ENCODE assay signal across 8 cellular contexts in genomic region chr17:28951991-28952975, GRCh38. TPM values are rescaled to one million over a fixed set of nuclear protein-coding genes. Genes with fewer than 3 reads are reported as not detected.
DNase-seq lines count a peak whose midpoint lies in the region; ATAC-seq and TF ChIP-seq lines count a peak whose summit lies in the region.

No MANE protein-coding gene starts in this region.

- H3K36me3 ChIP-seq in suprapubic skin: no peaks in the 10 kb centered on the region

- CTCF ChIA-PET in GM10248 (lab: Yijun Ruan, JAX): interaction anchor here (0.7 to 3.9 kb wide), 43 partner anchors 10 to 617 kb away, joined by 3 to 62 read pairs (median 5); partner anchors contain the start of genes DHRS13, IFT20, PROCA1 and RPL23A

- H3K4me1 ChIP-seq in suprapubic skin: peaks cover 21% of the 10 kb centered on the region

- WGBS in suprapubic skin: 10% methylated on average over 24 of the region's 36 CpGs

- TF ChIP-seq EP300 in suprapubic skin (IDR thresholded peaks at IDR 0.05): no peak

- no peaks in the 10 kb centered on the region for H3K27me3 ChIP-seq in suprapubic skin

- TF ChIP-seq CTCF in GM10248 (IDR thresholded peaks at IDR 0.05; ENCODE audit: control extremely low read depth, extremely low read depth, low read depth, missing control alignments) (no peak), suprapubic skin (IDR thresholded peaks at IDR 0.05) (no peak)

- TF ChIP-seq POLR2A in suprapubic skin (IDR thresholded peaks at IDR 0.05): no peak

- DNase-seq in GM10248 (ENCODE audit: extremely low spot score) (peak; percentile 92), NCI-H1048 (lab: John Stamatoyannopoulos, UW) (peak; percentile 90), SK-N-DZ (ENCODE audit: low spot score) (peak; percentile 100), glomerular endothelial cell (ENCODE audit: extremely low read depth, low read depth, low spot score) (peak; percentile 94), nucleus accumbens (lab: John Stamatoyannopoulos, UW) (peak; percentile 87 to 100 (median 98)), suprapubic skin (ENCODE audit: low spot score in 2 of 2) (peak; percentile 97 to 98)
- peak; percentile 94 for DNase-seq in activated naive CD4-positive, alpha-beta T cell treated with anti-CD3 and anti-CD28 coated beads, Interleukin-2, amount 50 U/mL, for 16 hours

- POLR2A ChIA-PET in GM10248 (lab: Yijun Ruan, JAX): interaction anchor here (0.6 to 3.8 kb wide), 5 partner anchors 11 to 317 kb away, joined by 3 to 20 read pairs (median 9); partner anchors contain the start of genes RPL23A and TLCD1

- H3K9me3 ChIP-seq in suprapubic skin: no peaks in the 10 kb centered on the region

- H3K4me3 ChIP-seq in suprapubic skin: peak overlapping the region; percentile 85

- peak overlapping the region; percentile 99 for H3K27ac ChIP-seq in suprapubic skin

- peak; percentile 52 for ATAC-seq in HG02588 (IDR thresholded peaks at IDR 0.05; ENCODE audit: unreplicated experiment)

RNA-seq across cellular contexts. Expression of gene PHF12, which starts 1.0 kb away (rescaled TPM):
- 21.4 and 23.6 TPM in 2 replicates for polyA plus RNA-seq in SK-N-DZ (2014; cell fraction: cytosol; rRNA removed)
- 42.2 and 65.7 TPM in 2 replicates for polyA plus RNA-seq in SK-N-DZ (2014; cell fraction: nucleus; rRNA removed)
- total RNA-seq in glomerular endothelial cell (27.4 and 39.8 TPM in 2 replicates), suprapubic skin (10 to 100 TPM; 24.4 to 80.9 (median 35.4) TPM)

RNA-seq across cellular contexts. Expression of gene DHRS13, which starts 49.4 kb away (rescaled TPM):
- 81.8 and 86.0 TPM in 2 replicates for polyA plus RNA-seq in SK-N-DZ (2014; cell fraction: cytosol; rRNA removed)
- polyA plus RNA-seq in SK-N-DZ (2014; cell fraction: nucleus; rRNA removed): 57.3 and 58.1 TPM in 2 replicates
- total RNA-seq in glomerular endothelial cell (5.3 and 5.5 TPM in 2 replicates), suprapubic skin (10 to 100 TPM; 15.1 to 26.8 (median 20.2) TPM)

RNA-seq across cellular contexts. Expression of gene SEZ6, which starts 53.5 kb away (rescaled TPM):
- 44.5 and 49.2 TPM in 2 replicates for polyA plus RNA-seq in SK-N-DZ (2014; cell fraction: cytosol; rRNA removed)
- polyA plus RNA-seq in SK-N-DZ (2014; cell fraction: nucleus; rRNA removed): 68.2 and 82.4 TPM in 2 replicates
- total RNA-seq in glomerular endothelial cell: not detected in 2 replicates
- total RNA-seq in suprapubic skin: not detected

RNA-seq across cellular contexts. Expression of gene FLOT2, which starts 54.8 kb away (rescaled TPM):
- 67.0 and 68.9 TPM in 2 replicates for polyA plus RNA-seq in SK-N-DZ (2014; cell fraction: cytosol; rRNA removed)
- polyA plus RNA-seq in SK-N-DZ (2014; cell fraction: nucleus; rRNA removed): 61.8 and 62.1 TPM in 2 replicates
- total RNA-seq in glomerular endothelial cell (124 and 133 TPM in 2 replicates), suprapubic skin (10 to 100 TPM; 41.7 to 57.5 (median 52.3) TPM)

Comparison
In these comparisons a context has a peak if more than half of its experiments do, and no peak if none do; other contexts are left out.
1. Peak in every context shown above with its lines: DNase-seq, ATAC-seq, H3K4me3 ChIP-seq and H3K27ac ChIP-seq.